1 cellular context compared by ENCODE assay signal in the genomic region with DNA sequence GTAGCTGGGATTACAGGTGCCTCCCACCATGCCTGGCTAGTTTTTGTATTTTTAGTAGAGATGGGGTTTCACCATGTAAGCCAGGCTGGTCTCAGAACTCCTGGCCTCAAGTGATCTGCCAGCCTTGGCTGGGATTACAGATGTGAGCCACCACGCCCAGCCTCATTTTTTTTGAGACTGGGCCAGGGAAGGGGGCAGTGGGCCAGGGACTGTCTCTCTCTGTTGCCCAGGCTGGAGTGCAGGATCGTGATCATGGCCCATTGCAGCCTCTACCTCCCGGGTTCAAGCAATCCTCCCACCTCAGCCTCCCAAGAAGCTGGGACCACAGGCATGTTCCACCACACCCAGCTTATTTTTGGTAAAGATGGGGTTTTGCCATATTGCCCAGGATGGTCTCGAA.
TF ChIP-seq lines count a peak whose summit lies in the region.

No MANE protein-coding gene starts in this region.

TF ChIP-seq in HepG2, 621 proteins besides CTCF, POLR2A, EP300 and RAD21 (continues in another document):
- no peak for TF ChIP-seq ZNF34 (CRISPR knock-in tag; IDR thresholded peaks at IDR 0.05; ENCODE audit: borderline replicate concordance)
- no peak for TF ChIP-seq DDIT3 (CRISPR knock-in tag; IDR thresholded peaks at IDR 0.05)
- no peak for TF ChIP-seq PRDM10 (CRISPR knock-in tag; IDR thresholded peaks at IDR 0.05; ENCODE audit: low read depth)
- TF ChIP-seq, protein P1, sequence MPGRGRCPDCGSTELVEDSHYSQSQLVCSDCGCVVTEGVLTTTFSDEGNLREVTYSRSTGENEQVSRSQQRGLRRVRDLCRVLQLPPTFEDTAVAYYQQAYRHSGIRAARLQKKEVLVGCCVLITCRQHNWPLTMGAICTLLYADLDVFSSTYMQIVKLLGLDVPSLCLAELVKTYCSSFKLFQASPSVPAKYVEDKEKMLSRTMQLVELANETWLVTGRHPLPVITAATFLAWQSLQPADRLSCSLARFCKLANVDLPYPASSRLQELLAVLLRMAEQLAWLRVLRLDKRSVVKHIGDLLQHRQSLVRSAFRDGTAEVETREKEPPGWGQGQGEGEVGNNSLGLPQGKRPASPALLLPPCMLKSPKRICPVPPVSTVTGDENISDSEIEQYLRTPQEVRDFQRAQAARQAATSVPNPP (CRISPR knock-in tag; IDR thresholded peaks at IDR 0.05) = no peak
- TF ChIP-seq, protein P2, sequence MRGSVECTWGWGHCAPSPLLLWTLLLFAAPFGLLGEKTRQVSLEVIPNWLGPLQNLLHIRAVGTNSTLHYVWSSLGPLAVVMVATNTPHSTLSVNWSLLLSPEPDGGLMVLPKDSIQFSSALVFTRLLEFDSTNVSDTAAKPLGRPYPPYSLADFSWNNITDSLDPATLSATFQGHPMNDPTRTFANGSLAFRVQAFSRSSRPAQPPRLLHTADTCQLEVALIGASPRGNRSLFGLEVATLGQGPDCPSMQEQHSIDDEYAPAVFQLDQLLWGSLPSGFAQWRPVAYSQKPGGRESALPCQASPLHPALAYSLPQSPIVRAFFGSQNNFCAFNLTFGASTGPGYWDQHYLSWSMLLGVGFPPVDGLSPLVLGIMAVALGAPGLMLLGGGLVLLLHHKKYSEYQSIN (CRISPR knock-in tag; IDR thresholded peaks at IDR 0.05; ENCODE audit: borderline replicate concordance) = no peak
- no peak for TF ChIP-seq GATA4 (IDR thresholded peaks at IDR 0.05; ENCODE audit: borderline replicate concordance, low read depth)
- TF ChIP-seq, protein P3, sequence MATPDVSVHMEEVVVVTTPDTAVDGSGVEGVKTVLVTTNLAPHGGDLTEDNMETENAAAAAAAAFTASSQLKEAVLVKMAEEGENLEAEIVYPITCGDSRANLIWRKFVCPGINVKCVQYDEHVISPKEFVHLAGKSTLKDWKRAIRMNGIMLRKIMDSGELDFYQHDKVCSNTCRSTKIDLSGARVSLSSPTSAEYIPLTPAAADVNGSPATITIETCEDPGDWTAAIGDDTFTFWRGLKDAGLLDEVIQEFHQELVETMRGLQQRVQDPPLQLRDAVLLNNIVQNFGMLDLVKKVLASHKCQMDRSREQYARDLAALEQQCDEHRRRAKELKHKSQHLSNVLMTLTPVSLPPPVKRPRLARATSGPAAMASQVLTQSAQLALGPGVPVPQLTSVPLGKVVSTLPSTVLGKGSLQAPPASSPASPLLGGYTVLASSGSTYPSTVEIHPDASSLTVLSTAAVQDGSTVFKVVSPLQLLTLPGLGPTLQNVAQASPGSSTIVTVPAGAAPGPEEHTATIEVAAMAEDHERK (CRISPR knock-in tag; IDR thresholded peaks at IDR 0.05; ENCODE audit: low read depth) = no peak
- TF ChIP-seq ZNF768 (CRISPR knock-in tag; IDR thresholded peaks at IDR 0.05) = peak; percentile 29; the same call in 1 of the 2 replicates
- TF ChIP-seq ZBTB20 (CRISPR knock-in tag; IDR thresholded peaks at IDR 0.05; ENCODE audit: borderline replicate concordance, low read depth) = no peak
- TF ChIP-seq MBD4 (IDR thresholded peaks at IDR 0.05; ENCODE audit: borderline replicate concordance, low read length) = no peak
- TF ChIP-seq, protein P4, sequence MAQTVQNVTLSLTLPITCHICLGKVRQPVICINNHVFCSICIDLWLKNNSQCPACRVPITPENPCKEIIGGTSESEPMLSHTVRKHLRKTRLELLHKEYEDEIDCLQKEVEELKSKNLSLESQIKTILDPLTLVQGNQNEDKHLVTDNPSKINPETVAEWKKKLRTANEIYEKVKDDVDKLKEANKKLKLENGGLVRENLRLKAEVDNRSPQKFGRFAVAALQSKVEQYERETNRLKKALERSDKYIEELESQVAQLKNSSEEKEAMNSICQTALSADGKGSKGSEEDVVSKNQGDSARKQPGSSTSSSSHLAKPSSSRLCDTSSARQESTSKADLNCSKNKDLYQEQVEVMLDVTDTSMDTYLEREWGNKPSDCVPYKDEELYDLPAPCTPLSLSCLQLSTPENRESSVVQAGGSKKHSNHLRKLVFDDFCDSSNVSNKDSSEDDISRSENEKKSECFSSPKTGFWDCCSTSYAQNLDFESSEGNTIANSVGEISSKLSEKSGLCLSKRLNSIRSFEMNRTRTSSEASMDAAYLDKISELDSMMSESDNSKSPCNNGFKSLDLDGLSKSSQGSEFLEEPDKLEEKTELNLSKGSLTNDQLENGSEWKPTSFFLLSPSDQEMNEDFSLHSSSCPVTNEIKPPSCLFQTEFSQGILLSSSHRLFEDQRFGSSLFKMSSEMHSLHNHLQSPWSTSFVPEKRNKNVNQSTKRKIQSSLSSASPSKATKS (CRISPR knock-in tag; IDR thresholded peaks at IDR 0.05) = no peak
- no peak for TF ChIP-seq ZNF629 (CRISPR knock-in tag; conservative IDR thresholded peaks at IDR 0.05)
- TF ChIP-seq SP5 (CRISPR knock-in tag; IDR thresholded peaks at IDR 0.05; ENCODE audit: borderline replicate concordance, low read depth) = no peak
- TF ChIP-seq, protein P5, sequence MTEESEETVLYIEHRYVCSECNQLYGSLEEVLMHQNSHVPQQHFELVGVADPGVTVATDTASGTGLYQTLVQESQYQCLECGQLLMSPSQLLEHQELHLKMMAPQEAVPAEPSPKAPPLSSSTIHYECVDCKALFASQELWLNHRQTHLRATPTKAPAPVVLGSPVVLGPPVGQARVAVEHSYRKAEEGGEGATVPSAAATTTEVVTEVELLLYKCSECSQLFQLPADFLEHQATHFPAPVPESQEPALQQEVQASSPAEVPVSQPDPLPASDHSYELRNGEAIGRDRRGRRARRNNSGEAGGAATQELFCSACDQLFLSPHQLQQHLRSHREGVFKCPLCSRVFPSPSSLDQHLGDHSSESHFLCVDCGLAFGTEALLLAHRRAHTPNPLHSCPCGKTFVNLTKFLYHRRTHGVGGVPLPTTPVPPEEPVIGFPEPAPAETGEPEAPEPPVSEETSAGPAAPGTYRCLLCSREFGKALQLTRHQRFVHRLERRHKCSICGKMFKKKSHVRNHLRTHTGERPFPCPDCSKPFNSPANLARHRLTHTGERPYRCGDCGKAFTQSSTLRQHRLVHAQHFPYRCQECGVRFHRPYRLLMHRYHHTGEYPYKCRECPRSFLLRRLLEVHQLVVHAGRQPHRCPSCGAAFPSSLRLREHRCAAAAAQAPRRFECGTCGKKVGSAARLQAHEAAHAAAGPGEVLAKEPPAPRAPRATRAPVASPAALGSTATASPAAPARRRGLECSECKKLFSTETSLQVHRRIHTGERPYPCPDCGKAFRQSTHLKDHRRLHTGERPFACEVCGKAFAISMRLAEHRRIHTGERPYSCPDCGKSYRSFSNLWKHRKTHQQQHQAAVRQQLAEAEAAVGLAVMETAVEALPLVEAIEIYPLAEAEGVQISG (CRISPR knock-in tag; IDR thresholded peaks at IDR 0.05) = peak; percentile 1; the same call in 1 of the 2 replicates
- no peak for TF ChIP-seq ZNF205 (CRISPR knock-in tag; IDR thresholded peaks at IDR 0.05)
- peak; percentile 90 for TF ChIP-seq ZNF770 (CRISPR knock-in tag; IDR thresholded peaks at IDR 0.05)
- TF ChIP-seq RBM22 (optimal IDR thresholded peaks at IDR 0.05; ENCODE audit: low read length) = peak; percentile 6
- no peak for TF ChIP-seq ZNF570 (CRISPR knock-in tag; IDR thresholded peaks at IDR 0.05; ENCODE audit: borderline replicate concordance)
- TF ChIP-seq ZNF687 (CRISPR knock-in tag; IDR thresholded peaks at IDR 0.05) = peak; percentile 25; the same call in 1 of the 2 replicates
- TF ChIP-seq ZSCAN30 (CRISPR knock-in tag; IDR thresholded peaks at IDR 0.05) = no peak
